8 cellular contexts compared by ENCODE assay signal in genomic region chr7:100825215-100825671, GRCh38. TPM values are rescaled to one million over a fixed set of nuclear protein-coding genes. Genes with fewer than 3 reads are reported as not detected.
DNase-seq lines count a peak whose midpoint lies in the region; ATAC-seq, FAIRE-seq and TF ChIP-seq lines count a peak whose summit lies in the region.

No MANE protein-coding gene starts in this region.

- in situ Hi-C loops in K562 (cut with MboI) = no loop called here

- peaks cover 4% of the 10 kb centered on the region for H3K9me1 ChIP-seq in K562 (ENCODE audit: control insufficient read depth, insufficient read depth, low read length)

- H3K9ac ChIP-seq in K562 (ENCODE audit: insufficient read depth in 1 of 2, low read depth in 2 of 2, low read length in 2 of 2) = peak overlapping the region; percentile 61 to 88

- POLR2A ChIA-PET in K562 (lab: Yijun Ruan, JAX) = interaction anchor here (0.6 to 1.6 kb wide), 6 partner anchors 10 to 120 kb away, joined by 3 to 9 read pairs (median 4); partner anchors contain the start of gene POP7

- peaks cover 44% of the 10 kb centered on the region; the same call in 2 of the 3 replicates for H3K36me3 ChIP-seq in K562 (ENCODE audit: control insufficient read depth, insufficient read depth, low read length)

- DNase-seq in DMS153 treated with DMSO at 0.1 percent for 48 hours (lab: John Stamatoyannopoulos, UW; ENCODE audit: unreplicated experiment) (peak; percentile 42), K562 (ENCODE audit: extremely low read depth in 1 of 4, low spot score in 3 of 4) (peak in 2 of 4 experiments; percentile 27 to 68), retina (peak; percentile 52), medulla oblongata (ENCODE audit: extremely low spot score) (no peak), HCEC 1CT (no peak), substantia nigra (lab: John Stamatoyannopoulos, UW) (no peak)

- H3K4me3 ChIP-seq in K562 (peak overlapping the region; percentile 71), iPS-11a (ENCODE audit: low read depth, low read length) (peak overlapping the region; percentile 87)

- no peak for TF ChIP-seq RAD21 in K562 (CRISPR knock-in tag; conservative IDR thresholded peaks at IDR 0.05 in 1 of 2, IDR thresholded peaks at IDR 0.05 in 1 of 2)

- WGBS in K562 (ENCODE audit: insufficient coverage, low coverage, missing lambda C conversion rate) = 16% methylated on average over 16 of the region's 16 CpGs

- TSS peak; percentile 66 for BruUV-seq in K562 (replicated peaks; lab: Mats Ljungman, UMichigan)

- intact Hi-C loops in K562 (cut with micrococcal nuclease) = no loop called here

- TF ChIP-seq POLR2A in K562 (conservative IDR thresholded peaks at IDR 0.05) = no peak

- H3K9me3 ChIP-seq in K562 (replicated peaks; ENCODE audit: control insufficient read depth, insufficient read depth, low read depth, low read length) = no peaks in the 10 kb centered on the region

- ATAC-seq in K562 = peak; percentile 4; the same call in 1 of the 3 replicates
- ATAC-seq in GM18867 (IDR thresholded peaks at IDR 0.05; ENCODE audit: unreplicated experiment) = no peak

- H3K27ac ChIP-seq in K562 (ENCODE audit: extremely low read depth, low read depth, low read length) (peak overlapping the region; percentile 60; the same call in 2 of the 3 replicates), substantia nigra (ENCODE audit: low read depth, low read length, poor library complexity, severe bottlenecking) (no peak overlapping the region)

- peak; percentile 86 for FAIRE-seq in K562 (lab: Jason Lieb, UNC)

- H3K4me2 ChIP-seq in K562 (ENCODE audit: insufficient read depth, low read length) = peak overlapping the region; percentile 98

- TF ChIP-seq EP300 in K562 (IDR thresholded peaks at IDR 0.05; ENCODE audit: low read length) = no peak

- H2AFZ ChIP-seq in K562 (ENCODE audit: low read depth, low read length) = no peak overlapping the region

- H3K27me3 ChIP-seq in K562 (ENCODE audit: control insufficient read depth in 2 of 2, insufficient read depth in 2 of 2, low read length in 2 of 2) = no peaks in the 10 kb centered on the region

- peaks cover 9% of the 10 kb centered on the region; the same call in 1 of the 2 replicates for H4K20me1 ChIP-seq in K562 (replicated peaks; ENCODE audit: control insufficient read depth, insufficient read depth, low read length)

- TF ChIP-seq CTCF in K562 (IDR thresholded peaks at IDR 0.05 in 2 of 3, conservative IDR thresholded peaks at IDR 0.05 in 1 of 3; ENCODE audit: insufficient read depth in 2 of 3, low read depth in 1 of 3, low read length in 3 of 3) = no peak

- CTCF ChIA-PET in K562 (lab: Yijun Ruan, JAX; ENCODE audit: low intra/inter-chr PET ratio) = interaction anchor here (0.8 to 1.4 kb wide), 2 partner anchors 26 to 120 kb away, joined by 4 to 5 read pairs; no protein-coding TSS in a partner anchor

- peaks cover 17 to 64% of the 10 kb centered on the region in 2 experiments; a peak in 4 of 5 replicates for H3K4me1 ChIP-seq in K562 (replicated peaks in 1 of 2; ENCODE audit: control insufficient read depth in 2 of 2, insufficient read depth in 2 of 2, low read length in 2 of 2)

- peaks cover 55% of the 10 kb centered on the region for H3K79me2 ChIP-seq in K562 (ENCODE audit: control insufficient read depth, insufficient read depth, low read length)

TF ChIP-seq in K562, 482 proteins besides CTCF, POLR2A, EP300 and RAD21 (continues in another document):
- TF ChIP-seq SIN3A (IDR thresholded peaks at IDR 0.05; ENCODE audit: borderline replicate concordance in 2 of 2, control insufficient read depth in 1 of 2, low read depth in 2 of 2, low read length in 2 of 2) = peak in 1 of 2 experiments; percentile 97; a peak in 3 of 4 replicates
- peak; percentile 36 to 59; a peak in 3 of 4 replicates for TF ChIP-seq NRF1 (conservative IDR thresholded peaks at IDR 0.05 in 1 of 2, IDR thresholded peaks at IDR 0.05 in 1 of 2)

RNA-seq across cellular contexts. Expression of gene EPHB4, which starts 2.1 kb away (rescaled TPM):
- 106 and 250 TPM in 2 replicates for total RNA-seq in K562 (2011; cell fraction: chromatin; rRNA removed; ENCODE audit: low replicate concordance)
- total RNA-seq in K562 (2011; cell fraction: nucleolus; rRNA removed) = 202 and 205 TPM in 2 replicates
- 138 and 149 TPM in 2 replicates for total RNA-seq in K562 (2011; cell fraction: nucleoplasm; rRNA removed)
- total RNA-seq in K562 (2014; rRNA removed) (65.2 and 85.5 TPM in 2 replicates), K562 (2014; rRNA removed; fragmentation: Illumina TruSeq; extraction: Trizol) (26.4 and 34.2 TPM in 2 replicates), K562 (2015; rRNA removed; fragmentation: Illumina TruSeq; extraction: Trizol) (44.9 and 45.9 TPM in 2 replicates), K562 (2021) (81.5 and 82.1 TPM in 2 replicates)
- polyA plus RNA-seq in K562 (2011; rRNA removed) (37.7 and 37.9 TPM in 2 replicates), K562 (2014; fragmentation: Illumina TruSeq; extraction: Trizol) (36.4 and 55.3 TPM in 2 replicates), K562 (2014; fragmentation: Nextera tagmentation; extraction: Ambion mirVana) (1 to 10 TPM; 1.2 to 1.5 TPM), K562 (2014; rRNA removed) (47.0 and 50.6 TPM in 2 replicates)
- polyA plus RNA-seq in K562 (2011; cell fraction: cytosol; rRNA removed) = 44.9 and 59.3 TPM in 2 replicates
- 50.6 and 88.1 TPM in 2 replicates for polyA plus RNA-seq in K562 (2011; cell fraction: nucleus; rRNA removed)
- polyA plus RNA-seq in K562 (2012) = 38.4 and 60.7 TPM in 2 replicates
- 45.6 and 89.1 TPM in 2 replicates for polyA minus RNA-seq in K562 (2011; rRNA and poly(A)+ RNA removed)
- polyA minus RNA-seq in K562 (2011; cell fraction: cytosol; rRNA and poly(A)+ RNA removed) = 46.9 and 57.9 TPM in 2 replicates
- polyA minus RNA-seq in K562 (2011; cell fraction: nucleus; rRNA and poly(A)+ RNA removed) = 28.0 and 29.8 TPM in 2 replicates

RNA-seq across cellular contexts. Expression of gene SLC12A9, which starts 27.3 kb away (rescaled TPM):
- total RNA-seq in K562 (2011; cell fraction: chromatin; rRNA removed; ENCODE audit: low replicate concordance) = 27.9 and 65.1 TPM in 2 replicates
- 41.7 and 43.0 TPM in 2 replicates for total RNA-seq in K562 (2011; cell fraction: nucleolus; rRNA removed)
- total RNA-seq in K562 (2011; cell fraction: nucleoplasm; rRNA removed) = 36.7 and 51.5 TPM in 2 replicates
- 10.7 and 13.8 TPM in 2 replicates for total RNA-seq in K562 (2014; rRNA removed)
- total RNA-seq in K562 (2014; rRNA removed; fragmentation: Illumina TruSeq; extraction: Trizol) = 3.3 and 6.1 TPM in 2 replicates
- 7.9 and 10.7 TPM in 2 replicates for total RNA-seq in K562 (2015; rRNA removed; fragmentation: Illumina TruSeq; extraction: Trizol)
- 18.7 and 20.2 TPM in 2 replicates for total RNA-seq in K562 (2021)
- 8.4 and 10.6 TPM in 2 replicates for polyA plus RNA-seq in K562 (2011; rRNA removed)
- 7.7 and 17.8 TPM in 2 replicates for polyA plus RNA-seq in K562 (2011; cell fraction: cytosol; rRNA removed)
- 38.4 and 65.5 TPM in 2 replicates for polyA plus RNA-seq in K562 (2011; cell fraction: nucleus; rRNA removed)
- 14.9 and 15.6 TPM in 2 replicates for polyA plus RNA-seq in K562 (2012)
- 11.7 and 13.7 TPM in 2 replicates for polyA plus RNA-seq in K562 (2014; fragmentation: Illumina TruSeq; extraction: Trizol)
- polyA plus RNA-seq in K562 (2014; fragmentation: Nextera tagmentation; extraction: Ambion mirVana) = under 1 TPM; 0.06 to 0.17 TPM
- 14.6 and 15.6 TPM in 2 replicates for polyA plus RNA-seq in K562 (2014; rRNA removed)
- 3.3 and 4.6 TPM in 2 replicates for polyA minus RNA-seq in K562 (2011; rRNA and poly(A)+ RNA removed)
- 8.4 and 8.9 TPM in 2 replicates for polyA minus RNA-seq in K562 (2011; cell fraction: cytosol; rRNA and poly(A)+ RNA removed)
- polyA minus RNA-seq in K562 (2011; cell fraction: nucleus; rRNA and poly(A)+ RNA removed) = 5.8 and 7.0 TPM in 2 replicates

RNA-seq across cellular contexts. Expression of gene TRIP6, which starts 41.9 kb away (rescaled TPM):
- total RNA-seq in K562 (2011; cell fraction: chromatin; rRNA removed; ENCODE audit: low replicate concordance) = 66.0 and 118 TPM in 2 replicates
- total RNA-seq in K562 (2011; cell fraction: nucleolus; rRNA removed) = 92.2 and 99.2 TPM in 2 replicates
- total RNA-seq in K562 (2011; cell fraction: nucleoplasm; rRNA removed) = 66.9 and 80.3 TPM in 2 replicates
- total RNA-seq in K562 (2014; rRNA removed) (104 and 108 TPM in 2 replicates), K562 (2014; rRNA removed; fragmentation: Illumina TruSeq; extraction: Trizol) (28.3 and 28.9 TPM in 2 replicates), K562 (2015; rRNA removed; fragmentation: Illumina TruSeq; extraction: Trizol) (85.7 and 90.5 TPM in 2 replicates), K562 (2021) (141 and 148 TPM in 2 replicates)
- polyA plus RNA-seq in K562 (2011; rRNA removed) (48.5 and 54.0 TPM in 2 replicates), K562 (2014; fragmentation: Illumina TruSeq; extraction: Trizol) (35.6 and 78.2 TPM in 2 replicates), K562 (2014; fragmentation: Nextera tagmentation; extraction: Ambion mirVana) (10 to 100 TPM in 1 of 2 experiments, 1 to 10 TPM in 1; 5.9 to 12.0 TPM), K562 (2014; rRNA removed) (103 and 112 TPM in 2 replicates)
- 55.2 and 103 TPM in 2 replicates for polyA plus RNA-seq in K562 (2011; cell fraction: cytosol; rRNA removed)
- 104 and 125 TPM in 2 replicates for polyA plus RNA-seq in K562 (2011; cell fraction: nucleus; rRNA removed)
- polyA plus RNA-seq in K562 (2012) = 96.4 and 111 TPM in 2 replicates
- polyA minus RNA-seq in K562 (2011; rRNA and poly(A)+ RNA removed) = 16.6 and 36.4 TPM in 2 replicates
- polyA minus RNA-seq in K562 (2011; cell fraction: cytosol; rRNA and poly(A)+ RNA removed) = 27.3 and 36.2 TPM in 2 replicates
- polyA minus RNA-seq in K562 (2011; cell fraction: nucleus; rRNA and poly(A)+ RNA removed) = 31.2 and 31.5 TPM in 2 replicates

RNA-seq across cellular contexts. Expression of gene SRRT, which starts 49.7 kb away (rescaled TPM):
- 448 and 751 TPM in 2 replicates for total RNA-seq in K562 (2011; cell fraction: chromatin; rRNA removed; ENCODE audit: low replicate concordance)
- total RNA-seq in K562 (2011; cell fraction: nucleolus; rRNA removed) = 282 and 327 TPM in 2 replicates
- 310 and 324 TPM in 2 replicates for total RNA-seq in K562 (2011; cell fraction: nucleoplasm; rRNA removed)
- total RNA-seq in K562 (2014; rRNA removed) = 155 and 156 TPM in 2 replicates
- total RNA-seq in K562 (2014; rRNA removed; fragmentation: Illumina TruSeq; extraction: Trizol) = 51.8 and 71.6 TPM in 2 replicates
- 80.6 and 84.4 TPM in 2 replicates for total RNA-seq in K562 (2015; rRNA removed; fragmentation: Illumina TruSeq; extraction: Trizol)
- total RNA-seq in K562 (2021) = 238 and 263 TPM in 2 replicates
- polyA plus RNA-seq in K562 (2011; rRNA removed) = 36.5 and 68.2 TPM in 2 replicates
- polyA plus RNA-seq in K562 (2011; cell fraction: cytosol; rRNA removed) = 31.1 and 47.3 TPM in 2 replicates
- polyA plus RNA-seq in K562 (2011; cell fraction: nucleus; rRNA removed) = 397 and 581 TPM in 2 replicates
- polyA plus RNA-seq in K562 (2012) = 151 and 218 TPM in 2 replicates
- 143 and 145 TPM in 2 replicates for polyA plus RNA-seq in K562 (2014; fragmentation: Illumina TruSeq; extraction: Trizol)
- 10 to 100 TPM; 10.3 to 16.7 TPM for polyA plus RNA-seq in K562 (2014; fragmentation: Nextera tagmentation; extraction: Ambion mirVana)
- 140 and 171 TPM in 2 replicates for polyA plus RNA-seq in K562 (2014; rRNA removed)
- polyA minus RNA-seq in K562 (2011; rRNA and poly(A)+ RNA removed) = 33.4 and 36.1 TPM in 2 replicates
- 63.2 and 87.3 TPM in 2 replicates for polyA minus RNA-seq in K562 (2011; cell fraction: cytosol; rRNA and poly(A)+ RNA removed)
- 122 and 159 TPM in 2 replicates for polyA minus RNA-seq in K562 (2011; cell fraction: nucleus; rRNA and poly(A)+ RNA removed)

Comparison
In these comparisons a context has a peak if more than half of its experiments do, and no peak if none do; other contexts are left out.
1. DNase-seq: peak in DMS153 treated with DMSO at 0.1 percent for 48 hours (single experiment) and retina (single experiment); none in medulla oblongata (single experiment), HCEC 1CT (single experiment) and substantia nigra (0 of 49).